In the genomic region with DNA sequence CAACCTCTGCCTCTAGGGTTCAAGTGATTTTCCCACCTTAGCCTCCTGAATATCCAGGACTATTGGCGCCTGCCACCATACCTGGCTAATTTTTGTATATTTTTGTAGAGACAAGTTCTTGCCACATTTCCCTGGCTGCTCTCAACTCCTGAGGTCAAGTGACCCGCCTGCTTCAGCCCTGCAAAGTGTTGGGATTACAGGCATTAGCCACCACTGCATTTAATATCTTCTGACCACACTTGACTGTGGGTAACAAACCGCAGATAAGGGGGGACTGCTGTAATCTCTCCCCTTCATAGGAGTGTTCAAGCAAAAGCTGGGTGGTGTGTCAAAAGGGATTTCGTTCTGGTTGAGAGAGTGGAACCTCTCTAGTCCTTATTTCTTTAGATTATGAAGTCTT, we compare ENCODE assay signal across 27 cellular contexts. TPM values are rescaled to one million over a fixed set of nuclear protein-coding genes. Genes with fewer than 3 reads are reported as not detected.
DNase-seq lines count a peak whose midpoint lies in the region; ATAC-seq, FAIRE-seq and TF ChIP-seq lines count a peak whose summit lies in the region.
"Had no signal": no experiment of that assay in that cellular context is flagged by ENCODE, and none has a peak within 500 bp of the region (broad histone marks: within the 10 kb centered on the region; RNA-seq: fewer than 3 reads in every experiment).

No MANE protein-coding gene starts in this region.

- no peaks in the 10 kb centered on the region for H3K27me3 ChIP-seq in GM12878 (replicated peaks in 1 of 2; ENCODE audit: control insufficient read depth in 2 of 2, insufficient read depth in 2 of 2, low read length in 1 of 2)
- H3K27me3 ChIP-seq: dorsolateral prefrontal cortex, sigmoid colon, tibial nerve had no signal

- TF ChIP-seq RAD21 in GM12878 (IDR thresholded peaks at IDR 0.05; ENCODE audit: insufficient read depth, low read depth, low read length), result no peak

- BruUV-seq in GM12878 (replicated peaks; lab: Mats Ljungman, UMichigan), result no TSS peak

- WGBS in GM12878 (ENCODE audit: insufficient coverage, insufficient replicate concordance, low lambda C conversion rate, missing lambda C conversion rate), result 11% methylated on average over 4 of the region's 4 CpGs

- CTCF ChIA-PET in GM12878 (lab: Yijun Ruan, JAX), result interaction anchor here (0.7 to 2.5 kb wide), 9 partner anchors 8 to 93 kb away, joined by 3 to 11 read pairs (median 3); no protein-coding TSS in a partner anchor

- peak overlapping the region; percentile 41 for H3K4me2 ChIP-seq in GM12878 (ENCODE audit: control insufficient read depth, insufficient read depth)

- FAIRE-seq in GM12878 (lab: Jason Lieb, UNC), result no peak
- FAIRE-seq: endometrium, H54, HepG2 had no signal

- in situ Hi-C loops in GM12878 (cut with MboI), result no loop called here

- DNase-seq in GF-D8 (lab: John Stamatoyannopoulos, UW) (peak; percentile 81), OCI-M1 (lab: John Stamatoyannopoulos, UW) (peak; percentile 88), GM12878 (ENCODE audit: low read depth, low spot score) (no peak), retinal pigment epithelial cell (ENCODE audit: low read depth) (peak; percentile 45), NCI-H1417 (lab: John Stamatoyannopoulos, UW) (no peak)
- DNase-seq: activated CD8-positive, alpha-beta T cell treated with anti-CD3 and anti-CD28 coated beads, Interleukin-2, amount 10 ng/mL, durations not matched to agents 7 days and 5 days; activated naive CD4-positive, alpha-beta T cell treated with anti-CD3 and anti-CD28 coated beads, Interleukin-2, amount 50 U/mL, for 16 hours; amniotic stem cell; DND-41; dorsolateral prefrontal cortex; Kasumi-1; naive thymus-derived CD8-positive, alpha-beta T cell; NCI-H82; sigmoid colon; stimulated activated CD4-positive, alpha-beta T cell treated with anti-CD3 and anti-CD28 coated beads, Interleukin-12 subunit alpha, Interleukin-12 subunit beta, amount 100 ng/mL, for 4 hours; stimulated activated CD4-positive, alpha-beta T cell treated with anti-CD3 and anti-CD28 coated beads, Interleukin-2, amount 100 ng/mL, for 48 hours; T-helper 17 cell had no signal

- SMC1A ChIA-PET in GM12878 (lab: Charles Lee; ENCODE audit: uncharacterized antibody, unreplicated experiment), result interaction anchor here (0.6 to 2.9 kb wide), 10 partner anchors 16 to 971 kb away, joined by 3 to 15 read pairs (median 3); no protein-coding TSS in a partner anchor

- no peaks in the 10 kb centered on the region for H3K79me2 ChIP-seq in GM12878 (ENCODE audit: control insufficient read depth, insufficient read depth, low read length)

- no peaks in the 10 kb centered on the region for H4K20me1 ChIP-seq in GM12878 (ENCODE audit: control insufficient read depth, insufficient read depth)

- no peak for ATAC-seq in GM12878
- no peak for ATAC-seq in HG03442 (IDR thresholded peaks at IDR 0.05; ENCODE audit: unreplicated experiment)
- no peak for ATAC-seq in HG02763 (IDR thresholded peaks at IDR 0.05; ENCODE audit: unreplicated experiment)
- ATAC-seq: activated CD8-positive, alpha-beta T cell treated with anti-CD3 and anti-CD28 coated beads, Interleukin-2, amount 10 ng/mL, durations not matched to agents 7 days and 5 days; gastroesophageal sphincter; HepG2; naive thymus-derived CD8-positive, alpha-beta T cell; T-helper 17 cell had no signal

- no peak overlapping the region for H3K9ac ChIP-seq in GM12878 (ENCODE audit: control insufficient read depth, insufficient read depth, low read length)

- H2AFZ ChIP-seq in GM12878 (ENCODE audit: control insufficient read depth, low read depth, low read length), result no peak overlapping the region

- TF ChIP-seq EP300 in GM12878 (IDR thresholded peaks at IDR 0.05; ENCODE audit: borderline replicate concordance in 1 of 2, control insufficient read depth in 1 of 2, low read depth in 2 of 2, low read length in 2 of 2), result no peak

- no peak for TF ChIP-seq CTCF in GM12878 (IDR thresholded peaks at IDR 0.05 in 2 of 3, conservative IDR thresholded peaks at IDR 0.05 in 1 of 3; ENCODE audit: control insufficient read depth in 2 of 3, extremely low read depth in 1 of 3, insufficient read depth in 1 of 3, low read depth in 3 of 3, low read length in 3 of 3)
- no peak for TF ChIP-seq CTCF in retinal pigment epithelial cell (conservative IDR thresholded peaks at IDR 0.05; ENCODE audit: low read depth, low read length)

- peaks cover 61% of the 10 kb centered on the region for H3K4me1 ChIP-seq in GM12878 (ENCODE audit: control insufficient read depth, insufficient read depth, low read length)
- H3K4me1 ChIP-seq: gastroesophageal sphincter, sigmoid colon had no signal

- H3K9me3 ChIP-seq in GM12878 (replicated peaks; ENCODE audit: control insufficient read depth, insufficient read depth, low read length), result no peaks in the 10 kb centered on the region
- H3K9me3 ChIP-seq: gastroesophageal sphincter, sigmoid colon, tibial nerve had no signal

- intact Hi-C loops in GM12878 (cut with micrococcal nuclease; ENCODE audit: unreplicated experiment), result no loop called here

- TF ChIP-seq POLR2A in GM12878 (IDR thresholded peaks at IDR 0.05; ENCODE audit: low read depth, low read length), result no peak

- peaks cover 0 to 2% of the 10 kb centered on the region in 2 experiments; a peak in 2 of 4 replicates for H3K36me3 ChIP-seq in GM12878 (ENCODE audit: control insufficient read depth in 2 of 2, insufficient read depth in 2 of 2, low read length in 1 of 2)
- H3K36me3 ChIP-seq: gastroesophageal sphincter, sigmoid colon, tibial nerve had no signal

- POLR2A ChIA-PET in GM12878 (lab: Charles Lee), result interaction anchor here (0.5 to 1.6 kb wide), 3 partner anchors 40 to 421 kb away, joined by 3 read pairs; partner anchors contain the start of gene HSPA8

- no peak overlapping the region for H3K4me3 ChIP-seq in GM12878
- no peak overlapping the region for H3K4me3 ChIP-seq in retinal pigment epithelial cell (ENCODE audit: low read length)
- H3K4me3 ChIP-seq: dorsolateral prefrontal cortex, gastroesophageal sphincter, lung, sigmoid colon, SK-N-MC, tibial nerve had no signal

- RAD21 ChIA-PET in GM12878 (lab: Charles Lee; ENCODE audit: unreplicated experiment), result interaction anchor here (0.8 to 2.8 kb wide), 7 partner anchors 11 to 101 kb away, joined by 3 to 8 read pairs (median 5); no protein-coding TSS in a partner anchor

- H3K27ac ChIP-seq in GM12878 (ENCODE audit: control insufficient read depth, insufficient read depth), result no peak overlapping the region
- H3K27ac ChIP-seq: dorsolateral prefrontal cortex, gastroesophageal sphincter, sigmoid colon, SK-N-MC, tibial nerve, VCaP had no signal

TF ChIP-seq in GM12878, 131 proteins besides CTCF, POLR2A, EP300 and RAD21 (continues in another document):
- TF ChIP-seq IKZF2 (IDR thresholded peaks at IDR 0.05) (no peak), CBFB (IDR thresholded peaks at IDR 0.05; ENCODE audit: low read depth) (0 out of 2 replicates have a peak, but pooled peaks have one; percentile 21), NFYA (IDR thresholded peaks at IDR 0.05; ENCODE audit: borderline replicate concordance, low read depth, low read length) (no peak), FOXK2 (IDR thresholded peaks at IDR 0.05) (no peak), ATF7 (IDR thresholded peaks at IDR 0.05; ENCODE audit: low read depth) (no peak), RUNX3 (IDR thresholded peaks at IDR 0.05; ENCODE audit: low read length) (peak; percentile 89), MTA3 (IDR thresholded peaks at IDR 0.05; ENCODE audit: borderline replicate concordance, low read length) (no peak)
- TF ChIP-seq, protein P1, sequence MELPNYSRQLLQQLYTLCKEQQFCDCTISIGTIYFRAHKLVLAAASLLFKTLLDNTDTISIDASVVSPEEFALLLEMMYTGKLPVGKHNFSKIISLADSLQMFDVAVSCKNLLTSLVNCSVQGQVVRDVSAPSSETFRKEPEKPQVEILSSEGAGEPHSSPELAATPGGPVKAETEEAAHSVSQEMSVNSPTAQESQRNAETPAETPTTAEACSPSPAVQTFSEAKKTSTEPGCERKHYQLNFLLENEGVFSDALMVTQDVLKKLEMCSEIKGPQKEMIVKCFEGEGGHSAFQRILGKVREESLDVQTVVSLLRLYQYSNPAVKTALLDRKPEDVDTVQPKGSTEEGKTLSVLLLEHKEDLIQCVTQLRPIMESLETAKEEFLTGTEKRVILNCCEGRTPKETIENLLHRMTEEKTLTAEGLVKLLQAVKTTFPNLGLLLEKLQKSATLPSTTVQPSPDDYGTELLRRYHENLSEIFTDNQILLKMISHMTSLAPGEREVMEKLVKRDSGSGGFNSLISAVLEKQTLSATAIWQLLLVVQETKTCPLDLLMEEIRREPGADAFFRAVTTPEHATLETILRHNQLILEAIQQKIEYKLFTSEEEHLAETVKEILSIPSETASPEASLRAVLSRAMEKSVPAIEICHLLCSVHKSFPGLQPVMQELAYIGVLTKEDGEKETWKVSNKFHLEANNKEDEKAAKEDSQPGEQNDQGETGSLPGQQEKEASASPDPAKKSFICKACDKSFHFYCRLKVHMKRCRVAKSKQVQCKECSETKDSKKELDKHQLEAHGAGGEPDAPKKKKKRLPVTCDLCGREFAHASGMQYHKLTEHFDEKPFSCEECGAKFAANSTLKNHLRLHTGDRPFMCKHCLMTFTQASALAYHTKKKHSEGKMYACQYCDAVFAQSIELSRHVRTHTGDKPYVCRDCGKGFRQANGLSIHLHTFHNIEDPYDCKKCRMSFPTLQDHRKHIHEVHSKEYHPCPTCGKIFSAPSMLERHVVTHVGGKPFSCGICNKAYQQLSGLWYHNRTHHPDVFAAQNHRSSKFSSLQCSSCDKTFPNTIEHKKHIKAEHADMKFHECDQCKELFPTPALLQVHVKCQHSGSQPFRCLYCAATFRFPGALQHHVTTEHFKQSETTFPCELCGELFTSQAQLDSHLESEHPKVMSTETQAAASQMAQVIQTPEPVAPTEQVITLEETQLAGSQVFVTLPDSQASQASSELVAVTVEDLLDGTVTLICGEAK (IDR thresholded peaks at IDR 0.05; ENCODE audit: borderline replicate concordance), result no peak

RNA-seq across cellular contexts. Expression of gene GRAMD1B, which starts 53.4 kb away (rescaled TPM):
- total RNA-seq in GM12878 (2013; cell fraction: nucleolus; rRNA removed), result 194 and 207 TPM in 2 replicates
- total RNA-seq in GM12878 (2014; rRNA removed) (26.4 and 29.9 TPM in 2 replicates), GM12878 (2014; rRNA removed; fragmentation: Illumina TruSeq; extraction: Trizol) (24.4 and 27.5 TPM in 2 replicates), GM12878 (2021) (49.1 and 52.1 TPM in 2 replicates)
- 6.3 TPM for polyA plus RNA-seq in GM12878 (2011; ENCODE audit: low read depth)
- polyA plus RNA-seq in GM12878 (2011; rRNA removed) (25.3 and 32.3 TPM in 2 replicates), GM12878 (2014; fragmentation: Illumina TruSeq; extraction: Trizol) (25.7 and 28.2 TPM in 2 replicates), GM12878 (2014; fragmentation: Nextera tagmentation; extraction: Ambion mirVana) (1 to 10 TPM; 1.9 to 3.5 TPM), GM12878 (2014; rRNA removed) (35.7 and 37.5 TPM in 2 replicates), GM12878 (2016; fragmentation: Nextera tagmentation; extraction: Ambion mirVana) (10 to 100 TPM; 12.6 to 13.3 TPM)
- 30.8 and 36.7 TPM in 2 replicates for polyA plus RNA-seq in GM12878 (2011; cell fraction: cytosol; rRNA removed)
- polyA plus RNA-seq in GM12878 (2011; cell fraction: nucleus; rRNA removed), result 84.2 and 87.2 TPM in 2 replicates
- 11.4 and 11.5 TPM in 2 replicates for polyA plus RNA-seq in GM12878 (2012)
- polyA minus RNA-seq in GM12878 (2011; rRNA and poly(A)+ RNA removed), result 46.2 and 52.8 TPM in 2 replicates
- 19.5 and 22.4 TPM in 2 replicates for polyA minus RNA-seq in GM12878 (2011; cell fraction: cytosol; rRNA and poly(A)+ RNA removed)
- polyA minus RNA-seq in GM12878 (2011; cell fraction: nucleus; rRNA and poly(A)+ RNA removed), result 33.9 and 57.1 TPM in 2 replicates
- total RNA-seq: HepG2 had no signal

Comparison
In these comparisons a context has a peak if more than half of its experiments do, and no peak if none do; other contexts are left out.
1. DNase-seq: peak in GF-D8 (single experiment), OCI-M1 (single experiment) and retinal pigment epithelial cell (single experiment); none in GM12878 (single experiment) and NCI-H1417 (0 of 3).